Comparison of ENCODE assay signal across 8 cellular contexts in genomic region chr13:114064516-114065140, GRCh38.
DNase-seq lines count a peak whose midpoint lies in the region; ATAC-seq and TF ChIP-seq lines count a peak whose summit lies in the region.

No MANE protein-coding gene starts in this region.

- H3K9me3 Mint-ChIP-seq in CD4-positive, alpha-beta memory T cell = peaks cover 0 to 12% (median 0%) of the 10 kb centered on the region in 8 donors
- no peaks in the 10 kb centered on the region for H3K9me3 Mint-ChIP-seq in chondrocyte (ENCODE audit: low read depth)
- H3K9me3 Mint-ChIP-seq in memory B cell = no peaks in the 10 kb centered on the region

- peaks cover 27 to 77% (median 56%) of the 10 kb centered on the region in 4 donors for H3K4me1 Mint-ChIP-seq in CD4-positive, alpha-beta memory T cell
- H3K4me1 Mint-ChIP-seq in chondrocyte (ENCODE audit: low read depth) (peaks cover 75% of the 10 kb centered on the region), memory B cell (peaks cover 45% of the 10 kb centered on the region)

- H3K27ac Mint-ChIP-seq in CD4-positive, alpha-beta memory T cell = peak overlapping the region; percentile 70 to 96 (median 89)
- H3K27ac Mint-ChIP-seq in chondrocyte (ENCODE audit: unreplicated experiment) (peak overlapping the region; percentile 100), memory B cell (peak overlapping the region; percentile 88)

- CTCF ChIA-PET in CD4-positive, alpha-beta memory T cell (lab: Charles Lee; ENCODE audit: partially characterized antibody) = interaction anchor here (1.3 kb wide), 1 partner anchor 46 kb away, joined by 3 read pairs; no protein-coding TSS in a partner anchor

- DNase-seq in CD4-positive, alpha-beta memory T cell = no peak
- DNase-seq in NCI-H2196 (lab: John Stamatoyannopoulos, UW; ENCODE audit: unreplicated experiment) (peak; percentile 40), chondrocyte (ENCODE audit: low spot score) (peak; percentile 79), memory B cell (ENCODE audit: low spot score in 2 of 2) (no peak), tibial artery (no peak), NCI-H2107 treated with DMSO at 0.1 percent for 48 hours (lab: John Stamatoyannopoulos, UW; ENCODE audit: unreplicated experiment) (no peak)
- DNase-seq in activated effector memory CD4-positive, alpha-beta T cell treated with anti-CD3 and anti-CD28 coated beads, Interleukin-2, amount 50 U/mL, for 16 hours = no peak

- H3K4me3 ChIP-seq in CD4-positive, alpha-beta memory T cell (ENCODE audit: low read length in 2 of 2) = peak overlapping the region; percentile 47 to 57
- H3K4me3 ChIP-seq in tibial artery = peak overlapping the region; percentile 47 to 51

- H3K36me3 Mint-ChIP-seq in CD4-positive, alpha-beta memory T cell = peaks cover 15 to 56% of the 10 kb centered on the region in 2 donors
- peaks cover 5% of the 10 kb centered on the region for H3K36me3 Mint-ChIP-seq in chondrocyte (ENCODE audit: low read depth)
- peaks cover 11% of the 10 kb centered on the region for H3K36me3 Mint-ChIP-seq in memory B cell

- ATAC-seq in memory B cell (ENCODE audit: low read depth) (no peak), HG03095 (IDR thresholded peaks at IDR 0.05; ENCODE audit: unreplicated experiment) (no peak)

- intact Hi-C loops in CD4-positive, alpha-beta memory T cell (cut with micrococcal nuclease) = loop anchor here (1.0 to 10.0 kb wide), 4 partner anchors 46 to 170 kb away; partner anchors contain the start of gene CDC16
- intact Hi-C loops in tibial artery (cut with DNase I; ENCODE audit: low total_unique reads) = no loop called here

- POLR2A ChIA-PET in CD4-positive, alpha-beta memory T cell (lab: Charles Lee; ENCODE audit: partially characterized antibody) = interaction anchor here (0.7 to 4.9 kb wide), 15 partner anchors 8 to 225 kb away, joined by 3 to 42 read pairs (median 6); partner anchors contain the start of gene UPF3A

- peaks cover 23% of the 10 kb centered on the region for H3K36me3 ChIP-seq in CD4-positive, alpha-beta memory T cell (ENCODE audit: insufficient read depth, low read length)
- no peaks in the 10 kb centered on the region for H3K36me3 ChIP-seq in tibial artery

- H3K27ac ChIP-seq in CD4-positive, alpha-beta memory T cell (ENCODE audit: low read depth, low read length) = peak overlapping the region; percentile 37
- peak overlapping the region; percentile 90 to 98 for H3K27ac ChIP-seq in tibial artery

- peak overlapping the region; percentile 77 to 93 (median 84) for H3K4me3 Mint-ChIP-seq in CD4-positive, alpha-beta memory T cell
- H3K4me3 Mint-ChIP-seq in chondrocyte (ENCODE audit: unreplicated experiment) (peak overlapping the region; percentile 72), memory B cell (peak overlapping the region; percentile 95)

- no peak for TF ChIP-seq CTCF in chondrocyte (IDR thresholded peaks at IDR 0.05)
- TF ChIP-seq CTCF in tibial artery (IDR thresholded peaks at IDR 0.05) = no peak

- peaks cover 60% of the 10 kb centered on the region for H3K4me1 ChIP-seq in CD4-positive, alpha-beta memory T cell (ENCODE audit: insufficient read depth, low read length)
- peaks cover 12 to 69% (median 65%) of the 10 kb centered on the region in 4 donors for H3K4me1 ChIP-seq in tibial artery

- H3K9me3 ChIP-seq in CD4-positive, alpha-beta memory T cell (ENCODE audit: control insufficient read depth in 1 of 2, low read length in 2 of 2) = no peaks in the 10 kb centered on the region
- no peaks in the 10 kb centered on the region for H3K9me3 ChIP-seq in tibial artery

- no peaks in the 10 kb centered on the region for H3K27me3 ChIP-seq in CD4-positive, alpha-beta memory T cell (ENCODE audit: insufficient read depth, low read length)
- no peaks in the 10 kb centered on the region for H3K27me3 ChIP-seq in tibial artery

- H3K27me3 Mint-ChIP-seq in CD4-positive, alpha-beta memory T cell = no peaks in the 10 kb centered on the region
- H3K27me3 Mint-ChIP-seq in chondrocyte (ENCODE audit: low read depth) = no peaks in the 10 kb centered on the region
- H3K27me3 Mint-ChIP-seq in memory B cell = no peaks in the 10 kb centered on the region

Comparison
In these comparisons a context has a peak if more than half of its experiments do, and no peak if none do; other contexts are left out.
1. DNase-seq: peak in NCI-H2196 (single experiment) and chondrocyte (single experiment); none in CD4-positive, alpha-beta memory T cell (0 of 5), memory B cell (0 of 2), tibial artery (0 of 2), NCI-H2107 treated with DMSO at 0.1 percent for 48 hours (single experiment) and activated effector memory CD4-positive, alpha-beta T cell treated with anti-CD3 and anti-CD28 coated beads, Interleukin-2, amount 50 U/mL, for 16 hours (single experiment).
2. Peak in every context shown above with its lines, with median percentiles within 50 percentile points of each other: H3K27ac Mint-ChIP-seq and H3K4me3 Mint-ChIP-seq.